1 cellular context compared by ENCODE assay signal in the genomic region with DNA sequence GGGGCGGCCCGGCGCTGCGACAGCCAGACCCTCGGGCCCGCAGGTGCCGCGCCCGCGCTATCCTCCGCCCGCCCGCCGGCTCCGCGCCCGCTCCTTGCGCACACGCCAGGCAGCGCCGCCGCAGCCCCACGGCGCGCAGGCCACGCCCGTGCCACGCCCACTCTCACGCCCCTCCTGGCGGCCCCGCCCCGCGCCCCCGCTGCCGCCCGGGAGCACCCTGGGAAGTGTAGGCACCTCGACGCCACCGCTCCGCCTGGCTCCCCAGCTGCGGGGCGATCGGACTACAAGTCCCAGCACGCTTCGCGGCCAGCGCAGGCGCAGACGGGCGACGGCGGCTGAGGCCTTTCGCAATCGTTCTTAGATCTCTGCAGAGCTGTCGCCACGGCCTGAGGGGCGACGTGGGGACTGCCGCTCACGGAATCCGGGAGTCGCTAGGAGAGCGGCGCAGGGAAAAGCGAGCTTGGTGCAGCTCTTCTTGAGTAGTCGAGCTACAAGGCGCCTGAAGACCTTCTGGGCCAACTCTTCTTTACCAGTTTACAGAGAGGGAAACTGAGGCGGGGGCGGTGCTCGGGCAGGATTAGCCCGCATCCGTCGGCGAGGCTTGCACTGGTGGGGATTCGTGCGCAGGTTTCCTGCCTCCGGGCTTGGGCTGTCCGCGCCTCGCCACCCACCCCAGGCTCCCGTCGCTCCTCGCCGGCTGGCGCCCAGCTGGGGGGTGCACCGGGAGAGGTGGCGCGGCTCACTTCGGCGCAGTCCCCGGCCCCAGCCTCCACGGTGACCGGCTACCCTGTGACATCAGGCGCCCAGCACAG.
TF ChIP-seq lines count a peak whose summit lies in the region.

A gene (minus strand): TSS at position 104 of the 812 bp plus-strand sequence. CDS start 124 bp downstream, outside the sequence.

TF ChIP-seq in GM12878, 131 proteins besides CTCF, POLR2A, EP300 and RAD21 (continued from another document and continues in another):
- no peak for TF ChIP-seq ZBED1 (IDR thresholded peaks at IDR 0.05; ENCODE audit: borderline replicate concordance)
- TF ChIP-seq TCF12 (IDR thresholded peaks at IDR 0.05; ENCODE audit: low read depth, low read length), result peak; percentile 43; the same call in 1 of the 2 replicates
- peak; percentile 71 for TF ChIP-seq NRF1 (conservative IDR thresholded peaks at IDR 0.05; ENCODE audit: low read depth, low read length)
- TF ChIP-seq, protein P1, sequence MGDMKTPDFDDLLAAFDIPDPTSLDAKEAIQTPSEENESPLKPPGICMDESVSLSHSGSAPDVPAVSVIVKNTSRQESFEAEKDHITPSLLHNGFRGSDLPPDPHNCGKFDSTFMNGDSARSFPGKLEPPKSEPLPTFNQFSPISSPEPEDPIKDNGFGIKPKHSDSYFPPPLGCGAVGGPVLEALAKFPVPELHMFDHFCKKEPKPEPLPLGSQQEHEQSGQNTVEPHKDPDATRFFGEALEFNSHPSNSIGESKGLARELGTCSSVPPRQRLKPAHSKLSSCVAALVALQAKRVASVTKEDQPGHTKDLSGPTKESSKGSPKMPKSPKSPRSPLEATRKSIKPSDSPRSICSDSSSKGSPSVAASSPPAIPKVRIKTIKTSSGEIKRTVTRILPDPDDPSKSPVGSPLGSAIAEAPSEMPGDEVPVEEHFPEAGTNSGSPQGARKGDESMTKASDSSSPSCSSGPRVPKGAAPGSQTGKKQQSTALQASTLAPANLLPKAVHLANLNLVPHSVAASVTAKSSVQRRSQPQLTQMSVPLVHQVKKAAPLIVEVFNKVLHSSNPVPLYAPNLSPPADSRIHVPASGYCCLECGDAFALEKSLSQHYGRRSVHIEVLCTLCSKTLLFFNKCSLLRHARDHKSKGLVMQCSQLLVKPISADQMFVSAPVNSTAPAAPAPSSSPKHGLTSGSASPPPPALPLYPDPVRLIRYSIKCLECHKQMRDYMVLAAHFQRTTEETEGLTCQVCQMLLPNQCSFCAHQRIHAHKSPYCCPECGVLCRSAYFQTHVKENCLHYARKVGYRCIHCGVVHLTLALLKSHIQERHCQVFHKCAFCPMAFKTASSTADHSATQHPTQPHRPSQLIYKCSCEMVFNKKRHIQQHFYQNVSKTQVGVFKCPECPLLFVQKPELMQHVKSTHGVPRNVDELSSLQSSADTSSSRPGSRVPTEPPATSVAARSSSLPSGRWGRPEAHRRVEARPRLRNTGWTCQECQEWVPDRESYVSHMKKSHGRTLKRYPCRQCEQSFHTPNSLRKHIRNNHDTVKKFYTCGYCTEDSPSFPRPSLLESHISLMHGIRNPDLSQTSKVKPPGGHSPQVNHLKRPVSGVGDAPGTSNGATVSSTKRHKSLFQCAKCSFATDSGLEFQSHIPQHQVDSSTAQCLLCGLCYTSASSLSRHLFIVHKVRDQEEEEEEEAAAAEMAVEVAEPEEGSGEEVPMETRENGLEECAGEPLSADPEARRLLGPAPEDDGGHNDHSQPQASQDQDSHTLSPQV (IDR thresholded peaks at IDR 0.05), result no peak
- TF ChIP-seq, protein P2, sequence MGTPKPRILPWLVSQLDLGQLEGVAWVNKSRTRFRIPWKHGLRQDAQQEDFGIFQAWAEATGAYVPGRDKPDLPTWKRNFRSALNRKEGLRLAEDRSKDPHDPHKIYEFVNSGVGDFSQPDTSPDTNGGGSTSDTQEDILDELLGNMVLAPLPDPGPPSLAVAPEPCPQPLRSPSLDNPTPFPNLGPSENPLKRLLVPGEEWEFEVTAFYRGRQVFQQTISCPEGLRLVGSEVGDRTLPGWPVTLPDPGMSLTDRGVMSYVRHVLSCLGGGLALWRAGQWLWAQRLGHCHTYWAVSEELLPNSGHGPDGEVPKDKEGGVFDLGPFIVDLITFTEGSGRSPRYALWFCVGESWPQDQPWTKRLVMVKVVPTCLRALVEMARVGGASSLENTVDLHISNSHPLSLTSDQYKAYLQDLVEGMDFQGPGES (IDR thresholded peaks at IDR 0.05), result no peak
- TF ChIP-seq SREBF1 (IDR thresholded peaks at IDR 0.05; ENCODE audit: low read length), result peak; percentile 68
- TF ChIP-seq PML (IDR thresholded peaks at IDR 0.05; ENCODE audit: low read length), result no peak
- TF ChIP-seq ZSCAN29 (IDR thresholded peaks at IDR 0.05), result no peak
- TF ChIP-seq SMAD5 (IDR thresholded peaks at IDR 0.05; ENCODE audit: low read depth), result no peak
- TF ChIP-seq CHD1 (IDR thresholded peaks at IDR 0.05; ENCODE audit: low read depth, low read length), result no peak
- TF ChIP-seq, protein P3, sequence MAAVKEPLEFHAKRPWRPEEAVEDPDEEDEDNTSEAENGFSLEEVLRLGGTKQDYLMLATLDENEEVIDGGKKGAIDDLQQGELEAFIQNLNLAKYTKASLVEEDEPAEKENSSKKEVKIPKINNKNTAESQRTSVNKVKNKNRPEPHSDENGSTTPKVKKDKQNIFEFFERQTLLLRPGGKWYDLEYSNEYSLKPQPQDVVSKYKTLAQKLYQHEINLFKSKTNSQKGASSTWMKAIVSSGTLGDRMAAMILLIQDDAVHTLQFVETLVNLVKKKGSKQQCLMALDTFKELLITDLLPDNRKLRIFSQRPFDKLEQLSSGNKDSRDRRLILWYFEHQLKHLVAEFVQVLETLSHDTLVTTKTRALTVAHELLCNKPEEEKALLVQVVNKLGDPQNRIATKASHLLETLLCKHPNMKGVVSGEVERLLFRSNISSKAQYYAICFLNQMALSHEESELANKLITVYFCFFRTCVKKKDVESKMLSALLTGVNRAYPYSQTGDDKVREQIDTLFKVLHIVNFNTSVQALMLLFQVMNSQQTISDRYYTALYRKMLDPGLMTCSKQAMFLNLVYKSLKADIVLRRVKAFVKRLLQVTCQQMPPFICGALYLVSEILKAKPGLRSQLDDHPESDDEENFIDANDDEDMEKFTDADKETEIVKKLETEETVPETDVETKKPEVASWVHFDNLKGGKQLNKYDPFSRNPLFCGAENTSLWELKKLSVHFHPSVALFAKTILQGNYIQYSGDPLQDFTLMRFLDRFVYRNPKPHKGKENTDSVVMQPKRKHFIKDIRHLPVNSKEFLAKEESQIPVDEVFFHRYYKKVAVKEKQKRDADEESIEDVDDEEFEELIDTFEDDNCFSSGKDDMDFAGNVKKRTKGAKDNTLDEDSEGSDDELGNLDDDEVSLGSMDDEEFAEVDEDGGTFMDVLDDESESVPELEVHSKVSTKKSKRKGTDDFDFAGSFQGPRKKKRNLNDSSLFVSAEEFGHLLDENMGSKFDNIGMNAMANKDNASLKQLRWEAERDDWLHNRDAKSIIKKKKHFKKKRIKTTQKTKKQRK (IDR thresholded peaks at IDR 0.05; ENCODE audit: low read depth, low read length), result no peak
- TF ChIP-seq, protein P4, sequence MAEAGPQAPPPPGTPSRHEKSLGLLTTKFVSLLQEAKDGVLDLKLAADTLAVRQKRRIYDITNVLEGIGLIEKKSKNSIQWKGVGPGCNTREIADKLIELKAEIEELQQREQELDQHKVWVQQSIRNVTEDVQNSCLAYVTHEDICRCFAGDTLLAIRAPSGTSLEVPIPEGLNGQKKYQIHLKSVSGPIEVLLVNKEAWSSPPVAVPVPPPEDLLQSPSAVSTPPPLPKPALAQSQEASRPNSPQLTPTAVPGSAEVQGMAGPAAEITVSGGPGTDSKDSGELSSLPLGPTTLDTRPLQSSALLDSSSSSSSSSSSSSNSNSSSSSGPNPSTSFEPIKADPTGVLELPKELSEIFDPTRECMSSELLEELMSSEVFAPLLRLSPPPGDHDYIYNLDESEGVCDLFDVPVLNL (IDR thresholded peaks at IDR 0.05; ENCODE audit: low read depth, low read length), result no peak
- peak; percentile 60; the same call in 1 of the 2 replicates for TF ChIP-seq POLR2AphosphoS2 (IDR thresholded peaks at IDR 0.05; ENCODE audit: low read depth, low read length)
- no peak for TF ChIP-seq MYC (IDR thresholded peaks at IDR 0.05; ENCODE audit: insufficient read depth, insufficient read length, insufficient replicate concordance, low read length, severe bottlenecking)
- TF ChIP-seq ZNF274 (IDR thresholded peaks at IDR 0.05; ENCODE audit: insufficient read depth, insufficient read length), result no peak
- TF ChIP-seq BRCA1 (IDR thresholded peaks at IDR 0.05; ENCODE audit: low read depth, low read length), result no peak
- TF ChIP-seq TCF7 (IDR thresholded peaks at IDR 0.05; ENCODE audit: borderline replicate concordance), result no peak
- TF ChIP-seq, protein P5, sequence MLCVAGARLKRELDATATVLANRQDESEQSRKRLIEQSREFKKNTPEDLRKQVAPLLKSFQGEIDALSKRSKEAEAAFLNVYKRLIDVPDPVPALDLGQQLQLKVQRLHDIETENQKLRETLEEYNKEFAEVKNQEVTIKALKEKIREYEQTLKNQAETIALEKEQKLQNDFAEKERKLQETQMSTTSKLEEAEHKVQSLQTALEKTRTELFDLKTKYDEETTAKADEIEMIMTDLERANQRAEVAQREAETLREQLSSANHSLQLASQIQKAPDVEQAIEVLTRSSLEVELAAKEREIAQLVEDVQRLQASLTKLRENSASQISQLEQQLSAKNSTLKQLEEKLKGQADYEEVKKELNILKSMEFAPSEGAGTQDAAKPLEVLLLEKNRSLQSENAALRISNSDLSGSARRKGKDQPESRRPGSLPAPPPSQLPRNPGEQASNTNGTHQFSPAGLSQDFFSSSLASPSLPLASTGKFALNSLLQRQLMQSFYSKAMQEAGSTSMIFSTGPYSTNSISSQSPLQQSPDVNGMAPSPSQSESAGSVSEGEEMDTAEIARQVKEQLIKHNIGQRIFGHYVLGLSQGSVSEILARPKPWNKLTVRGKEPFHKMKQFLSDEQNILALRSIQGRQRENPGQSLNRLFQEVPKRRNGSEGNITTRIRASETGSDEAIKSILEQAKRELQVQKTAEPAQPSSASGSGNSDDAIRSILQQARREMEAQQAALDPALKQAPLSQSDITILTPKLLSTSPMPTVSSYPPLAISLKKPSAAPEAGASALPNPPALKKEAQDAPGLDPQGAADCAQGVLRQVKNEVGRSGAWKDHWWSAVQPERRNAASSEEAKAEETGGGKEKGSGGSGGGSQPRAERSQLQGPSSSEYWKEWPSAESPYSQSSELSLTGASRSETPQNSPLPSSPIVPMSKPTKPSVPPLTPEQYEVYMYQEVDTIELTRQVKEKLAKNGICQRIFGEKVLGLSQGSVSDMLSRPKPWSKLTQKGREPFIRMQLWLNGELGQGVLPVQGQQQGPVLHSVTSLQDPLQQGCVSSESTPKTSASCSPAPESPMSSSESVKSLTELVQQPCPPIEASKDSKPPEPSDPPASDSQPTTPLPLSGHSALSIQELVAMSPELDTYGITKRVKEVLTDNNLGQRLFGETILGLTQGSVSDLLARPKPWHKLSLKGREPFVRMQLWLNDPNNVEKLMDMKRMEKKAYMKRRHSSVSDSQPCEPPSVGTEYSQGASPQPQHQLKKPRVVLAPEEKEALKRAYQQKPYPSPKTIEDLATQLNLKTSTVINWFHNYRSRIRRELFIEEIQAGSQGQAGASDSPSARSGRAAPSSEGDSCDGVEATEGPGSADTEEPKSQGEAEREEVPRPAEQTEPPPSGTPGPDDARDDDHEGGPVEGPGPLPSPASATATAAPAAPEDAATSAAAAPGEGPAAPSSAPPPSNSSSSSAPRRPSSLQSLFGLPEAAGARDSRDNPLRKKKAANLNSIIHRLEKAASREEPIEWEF (IDR thresholded peaks at IDR 0.05; ENCODE audit: insufficient replicate concordance, low read depth, low read length), result no peak
- TF ChIP-seq JUND (IDR thresholded peaks at IDR 0.05; ENCODE audit: low read depth, low read length), result no peak
- TF ChIP-seq KLF5 (IDR thresholded peaks at IDR 0.05; ENCODE audit: partially characterized antibody), result no peak
- TF ChIP-seq MTA2 (IDR thresholded peaks at IDR 0.05; ENCODE audit: low read depth), result no peak
- TF ChIP-seq EZH2 (IDR thresholded peaks at IDR 0.05; ENCODE audit: borderline replicate concordance, control insufficient read depth, low read depth, low read length), result no peak
- TF ChIP-seq, protein P6, sequence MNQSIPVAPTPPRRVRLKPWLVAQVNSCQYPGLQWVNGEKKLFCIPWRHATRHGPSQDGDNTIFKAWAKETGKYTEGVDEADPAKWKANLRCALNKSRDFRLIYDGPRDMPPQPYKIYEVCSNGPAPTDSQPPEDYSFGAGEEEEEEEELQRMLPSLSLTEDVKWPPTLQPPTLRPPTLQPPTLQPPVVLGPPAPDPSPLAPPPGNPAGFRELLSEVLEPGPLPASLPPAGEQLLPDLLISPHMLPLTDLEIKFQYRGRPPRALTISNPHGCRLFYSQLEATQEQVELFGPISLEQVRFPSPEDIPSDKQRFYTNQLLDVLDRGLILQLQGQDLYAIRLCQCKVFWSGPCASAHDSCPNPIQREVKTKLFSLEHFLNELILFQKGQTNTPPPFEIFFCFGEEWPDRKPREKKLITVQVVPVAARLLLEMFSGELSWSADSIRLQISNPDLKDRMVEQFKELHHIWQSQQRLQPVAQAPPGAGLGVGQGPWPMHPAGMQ (IDR thresholded peaks at IDR 0.05; ENCODE audit: borderline replicate concordance), result no peak
- peak in 1 of 2 experiments; percentile 97; a peak in 2 of 3 replicates for TF ChIP-seq EGR1 (IDR thresholded peaks at IDR 0.05; ENCODE audit: borderline replicate concordance in 1 of 2, low read depth in 2 of 2, low read length in 2 of 2)
- no peak for TF ChIP-seq CBX3 (IDR thresholded peaks at IDR 0.05; ENCODE audit: borderline replicate concordance, low read depth)
- TF ChIP-seq, protein P7, sequence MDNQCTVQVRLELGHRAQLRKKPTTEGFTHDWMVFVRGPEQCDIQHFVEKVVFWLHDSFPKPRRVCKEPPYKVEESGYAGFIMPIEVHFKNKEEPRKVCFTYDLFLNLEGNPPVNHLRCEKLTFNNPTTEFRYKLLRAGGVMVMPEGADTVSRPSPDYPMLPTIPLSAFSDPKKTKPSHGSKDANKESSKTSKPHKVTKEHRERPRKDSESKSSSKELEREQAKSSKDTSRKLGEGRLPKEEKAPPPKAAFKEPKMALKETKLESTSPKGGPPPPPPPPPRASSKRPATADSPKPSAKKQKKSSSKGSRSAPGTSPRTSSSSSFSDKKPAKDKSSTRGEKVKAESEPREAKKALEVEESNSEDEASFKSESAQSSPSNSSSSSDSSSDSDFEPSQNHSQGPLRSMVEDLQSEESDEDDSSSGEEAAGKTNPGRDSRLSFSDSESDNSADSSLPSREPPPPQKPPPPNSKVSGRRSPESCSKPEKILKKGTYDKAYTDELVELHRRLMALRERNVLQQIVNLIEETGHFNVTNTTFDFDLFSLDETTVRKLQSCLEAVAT (IDR thresholded peaks at IDR 0.05), result no peak
- TF ChIP-seq SMAD1 (IDR thresholded peaks at IDR 0.05; ENCODE audit: low read depth, partially characterized antibody), result no peak
- TF ChIP-seq, protein P8, sequence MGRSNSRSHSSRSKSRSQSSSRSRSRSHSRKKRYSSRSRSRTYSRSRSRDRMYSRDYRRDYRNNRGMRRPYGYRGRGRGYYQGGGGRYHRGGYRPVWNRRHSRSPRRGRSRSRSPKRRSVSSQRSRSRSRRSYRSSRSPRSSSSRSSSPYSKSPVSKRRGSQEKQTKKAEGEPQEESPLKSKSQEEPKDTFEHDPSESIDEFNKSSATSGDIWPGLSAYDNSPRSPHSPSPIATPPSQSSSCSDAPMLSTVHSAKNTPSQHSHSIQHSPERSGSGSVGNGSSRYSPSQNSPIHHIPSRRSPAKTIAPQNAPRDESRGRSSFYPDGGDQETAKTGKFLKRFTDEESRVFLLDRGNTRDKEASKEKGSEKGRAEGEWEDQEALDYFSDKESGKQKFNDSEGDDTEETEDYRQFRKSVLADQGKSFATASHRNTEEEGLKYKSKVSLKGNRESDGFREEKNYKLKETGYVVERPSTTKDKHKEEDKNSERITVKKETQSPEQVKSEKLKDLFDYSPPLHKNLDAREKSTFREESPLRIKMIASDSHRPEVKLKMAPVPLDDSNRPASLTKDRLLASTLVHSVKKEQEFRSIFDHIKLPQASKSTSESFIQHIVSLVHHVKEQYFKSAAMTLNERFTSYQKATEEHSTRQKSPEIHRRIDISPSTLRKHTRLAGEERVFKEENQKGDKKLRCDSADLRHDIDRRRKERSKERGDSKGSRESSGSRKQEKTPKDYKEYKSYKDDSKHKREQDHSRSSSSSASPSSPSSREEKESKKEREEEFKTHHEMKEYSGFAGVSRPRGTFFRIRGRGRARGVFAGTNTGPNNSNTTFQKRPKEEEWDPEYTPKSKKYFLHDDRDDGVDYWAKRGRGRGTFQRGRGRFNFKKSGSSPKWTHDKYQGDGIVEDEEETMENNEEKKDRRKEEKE (IDR thresholded peaks at IDR 0.05), result no peak
- TF ChIP-seq TBL1XR1 (IDR thresholded peaks at IDR 0.05; ENCODE audit: low read depth, low read length), result peak; percentile 22; the same call in 1 of the 2 replicates
- no peak for TF ChIP-seq TCF3 (IDR thresholded peaks at IDR 0.05; ENCODE audit: borderline replicate concordance, insufficient read depth, low read depth, low read length)
- TF ChIP-seq SREBF2 (IDR thresholded peaks at IDR 0.05; ENCODE audit: low read length), result no peak
